Comparison of ENCODE assay signal across 13 cellular contexts in the genomic region with DNA sequence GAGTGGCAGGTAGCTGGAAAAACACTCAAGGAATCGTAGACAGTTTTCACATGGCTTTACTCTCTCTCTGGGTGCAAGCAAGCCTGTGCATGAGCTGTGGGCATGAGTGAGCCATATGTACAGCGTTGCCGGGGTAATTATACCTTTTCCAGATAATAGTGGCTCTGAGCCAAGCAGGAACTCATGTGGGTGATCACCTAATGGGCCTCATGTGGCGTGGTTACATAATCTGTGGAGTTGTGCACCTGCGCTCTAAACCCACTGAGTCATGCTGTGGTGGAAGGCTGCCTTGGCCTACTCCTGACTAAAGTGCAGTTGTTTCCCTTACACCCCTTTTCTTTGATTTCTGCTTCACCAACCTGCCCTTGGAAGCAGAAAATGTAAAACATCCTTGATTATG.
"Had no signal": no experiment of that assay in that cellular context is flagged by ENCODE, and none has a peak within 500 bp of the region (broad histone marks: within the 10 kb centered on the region; RNA-seq: fewer than 3 reads in every experiment).

No MANE protein-coding gene starts in this region.

- DNase-seq: activated CD4-positive, alpha-beta T cell treated with anti-CD3 and anti-CD28 coated beads, Interleukin-2, amount 50 U/mL, for 48 hours; activated gamma-delta T cell; activated naive CD8-positive, alpha-beta T cell treated with anti-CD3 and anti-CD28 coated beads for 36 hours; activated T-cell treated with anti-CD3 and anti-CD28 coated beads, Interleukin-2, amount 50 U/mL, for 48 hours; brain microvascular endothelial cell; endodermal cell; immature natural killer cell; sigmoid colon; stimulated activated CD4-positive, alpha-beta T cell treated with anti-CD3 and anti-CD28 coated beads, Interleukin-2, amount 100 ng/mL, for 48 hours; stimulated activated naive CD8-positive, alpha-beta T cell treated with anti-CD3 and anti-CD28 coated beads, Interleukin-15, Interleukin-2, amounts not matched to agents 100 U/mL and 50 U/mL, for 24 hours; upper lobe of left lung had no signal

- H3K4me3 ChIP-seq: esophagus muscularis mucosa, sigmoid colon, suprapubic skin, upper lobe of left lung had no signal
